In genomic region chr3:101685870-101686307, GRCh38 we compare ENCODE assay signal across 8 cellular contexts. TPM values are rescaled to one million over a fixed set of nuclear protein-coding genes. Genes with fewer than 3 reads are reported as not detected.
DNase-seq lines count a peak whose midpoint lies in the region; ATAC-seq and TF ChIP-seq lines count a peak whose summit lies in the region.

No MANE protein-coding gene starts in this region.

- H3K9me3 ChIP-seq in DOHH2 (ENCODE audit: control insufficient read depth, insufficient read depth, low read length) (no peaks in the 10 kb centered on the region), iPS-15b (ENCODE audit: control insufficient read depth, insufficient read depth, low read length) (no peaks in the 10 kb centered on the region)

- no peaks in the 10 kb centered on the region for H3K27me3 Mint-ChIP-seq in stimulated activated naive CD8-positive, alpha-beta T cell treated with anti-CD3 and anti-CD28 coated beads, Interleukin-15, amount 100 ng/mL, for 72 hours

- H3K36me3 ChIP-seq in DOHH2 (ENCODE audit: control insufficient read depth, low read length) (peaks cover 56% of the 10 kb centered on the region), iPS-15b (ENCODE audit: control insufficient read depth, insufficient read depth, low read length) (peaks cover 40% of the 10 kb centered on the region)

- ATAC-seq in HG02852 (IDR thresholded peaks at IDR 0.05; ENCODE audit: unreplicated experiment) (peak; percentile 8), GM21515 (IDR thresholded peaks at IDR 0.05; ENCODE audit: unreplicated experiment) (no peak)
- ATAC-seq in activated naive CD4-positive, alpha-beta T cell treated with anti-CD3 and anti-CD28 coated beads, Interleukin-2, amount 50 U/mL, for 72 hours = peak in 1 of 2 donors; percentile 2
- ATAC-seq in stimulated activated naive CD8-positive, alpha-beta T cell treated with anti-CD3 and anti-CD28 coated beads, Interleukin-15, amount 100 ng/mL, for 72 hours = no peak

- H3K27ac ChIP-seq in DOHH2 (ENCODE audit: low read depth, low read length) = peak overlapping the region; percentile 73

- peaks cover 59% of the 10 kb centered on the region for H3K4me1 Mint-ChIP-seq in stimulated activated naive CD8-positive, alpha-beta T cell treated with anti-CD3 and anti-CD28 coated beads, Interleukin-15, amount 100 ng/mL, for 72 hours

- peak overlapping the region; percentile 99 for H3K9ac ChIP-seq in iPS-15b (ENCODE audit: low read depth, low read length)

- peak overlapping the region; percentile 76 for H3K4me2 ChIP-seq in DOHH2 (ENCODE audit: low read length)

- H3K4me1 ChIP-seq in DOHH2 (ENCODE audit: control insufficient read depth, low read length) (peaks cover 36% of the 10 kb centered on the region), iPS-15b (ENCODE audit: control insufficient read depth, insufficient read depth, low read length) (peaks cover 9% of the 10 kb centered on the region)

- H3K27me3 ChIP-seq in DOHH2 (ENCODE audit: control insufficient read depth, low read length) (no peaks in the 10 kb centered on the region), iPS-15b (ENCODE audit: control insufficient read depth, insufficient read depth, low read length) (no peaks in the 10 kb centered on the region)

- H3K9me2 ChIP-seq in DOHH2 (replicated peaks; ENCODE audit: control insufficient read depth, low read length) = no peaks in the 10 kb centered on the region

- no peaks in the 10 kb centered on the region for H3K9me3 Mint-ChIP-seq in activated naive CD4-positive, alpha-beta T cell treated with anti-CD3 and anti-CD28 coated beads, Interleukin-2, amount 50 U/mL, for 72 hours
- no peaks in the 10 kb centered on the region for H3K9me3 Mint-ChIP-seq in stimulated activated naive CD8-positive, alpha-beta T cell treated with anti-CD3 and anti-CD28 coated beads, Interleukin-15, amount 100 ng/mL, for 72 hours

- H4K20me1 ChIP-seq in DOHH2 (ENCODE audit: control insufficient read depth, insufficient read depth, low read depth, low read length) = peaks cover 13% of the 10 kb centered on the region

- H3K79me2 ChIP-seq in DOHH2 (ENCODE audit: control insufficient read depth, low read length) = peaks cover 51% of the 10 kb centered on the region

- peaks cover 26 to 40% of the 10 kb centered on the region in 2 donors for H3K36me3 Mint-ChIP-seq in activated naive CD4-positive, alpha-beta T cell treated with anti-CD3 and anti-CD28 coated beads, Interleukin-2, amount 50 U/mL, for 72 hours

- no peak for TF ChIP-seq CTCF in DOHH2 (IDR thresholded peaks at IDR 0.05; ENCODE audit: low read depth, low read length, poor library complexity, severe bottlenecking)

- H3F3A ChIP-seq in DOHH2 (ENCODE audit: control insufficient read depth, insufficient read depth) = peaks cover 53% of the 10 kb centered on the region

- H3K4me3 ChIP-seq in DOHH2 (ENCODE audit: low read length) (peak overlapping the region; percentile 99), iPS-15b (ENCODE audit: low read depth, low read length) (peak overlapping the region; percentile 96)

- peak overlapping the region; percentile 96 to 99 for H3K27ac Mint-ChIP-seq in activated naive CD4-positive, alpha-beta T cell treated with anti-CD3 and anti-CD28 coated beads, Interleukin-2, amount 50 U/mL, for 72 hours
- H3K27ac Mint-ChIP-seq in stimulated activated naive CD8-positive, alpha-beta T cell treated with anti-CD3 and anti-CD28 coated beads, Interleukin-15, amount 100 ng/mL, for 72 hours = peak overlapping the region; percentile 98 to 99

- peak overlapping the region; percentile 91 to 95 for H3K4me3 Mint-ChIP-seq in stimulated activated naive CD8-positive, alpha-beta T cell treated with anti-CD3 and anti-CD28 coated beads, Interleukin-15, amount 100 ng/mL, for 72 hours

- DNase-seq in activated naive CD4-positive, alpha-beta T cell treated with anti-CD3 and anti-CD28 coated beads, Interleukin-2, amount 50 U/mL, for 72 hours (ENCODE audit: low spot score in 2 of 2) = no peak
- no peak for DNase-seq in stimulated activated naive CD8-positive, alpha-beta T cell treated with anti-CD3 and anti-CD28 coated beads, Interleukin-15, amount 100 ng/mL, for 72 hours
- DNase-seq in RPMI8226 = no peak
- DNase-seq in activated CD4-positive, alpha-beta T cell treated with anti-CD3 and anti-CD28 coated beads, Interleukin-2, amount 50 U/mL, for 48 hours = no peak

RNA-seq across cellular contexts. Expression of gene RPL24, which starts 0.6 kb away (rescaled TPM):
- total RNA-seq in activated naive CD4-positive, alpha-beta T cell treated with anti-CD3 and anti-CD28 coated beads, Interleukin-2, amount 50 U/mL, for 72 hours = 1,000 to 10,000 TPM; 1,662 to 1,709 TPM

RNA-seq across cellular contexts. Expression of gene ZBTB11, which starts 9.0 kb away (rescaled TPM):
- total RNA-seq in activated naive CD4-positive, alpha-beta T cell treated with anti-CD3 and anti-CD28 coated beads, Interleukin-2, amount 50 U/mL, for 72 hours = 10 to 100 TPM; 22.7 to 48.1 TPM

RNA-seq across cellular contexts. Expression of gene CEP97, which starts 38.5 kb away (rescaled TPM):
- 10 to 100 TPM; 16.1 to 20.0 TPM for total RNA-seq in activated naive CD4-positive, alpha-beta T cell treated with anti-CD3 and anti-CD28 coated beads, Interleukin-2, amount 50 U/mL, for 72 hours
